22 cellular contexts compared by ENCODE assay signal in the genomic region with DNA sequence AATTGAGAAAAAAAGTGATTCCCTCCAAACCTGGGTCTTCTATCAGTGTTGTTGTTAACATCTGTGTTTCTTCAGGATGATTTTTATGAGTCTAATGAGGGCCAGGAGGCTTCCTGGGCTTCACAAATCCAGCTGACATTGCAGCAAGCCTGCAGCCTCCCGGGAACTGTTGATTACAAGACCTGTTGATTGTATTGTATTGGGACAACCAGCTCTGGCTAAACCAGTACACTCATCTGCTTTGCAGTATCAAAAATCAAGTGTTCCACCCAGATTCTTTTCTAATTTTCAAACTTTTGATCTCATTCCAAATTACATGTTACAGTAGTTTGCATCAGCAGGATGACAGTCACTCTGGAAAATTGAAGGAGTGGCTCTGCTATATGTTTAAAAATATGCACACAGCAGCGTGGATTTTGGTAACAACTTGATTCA. TPM values are rescaled to one million over a fixed set of nuclear protein-coding genes. Genes with fewer than 3 reads are reported as not detected.
DNase-seq lines count a peak whose midpoint lies in the region; ATAC-seq, FAIRE-seq and TF ChIP-seq lines count a peak whose summit lies in the region.
"Had no signal": no experiment of that assay in that cellular context is flagged by ENCODE, and none has a peak within 500 bp of the region (broad histone marks: within the 10 kb centered on the region; RNA-seq: fewer than 3 reads in every experiment).

No MANE protein-coding gene starts in this region.

- H3K27me3 Mint-ChIP-seq in astrocyte (ENCODE audit: low read depth, unreplicated experiment), result no peaks in the 10 kb centered on the region

- H3K4me2 ChIP-seq in astrocyte (ENCODE audit: low read length) (no peak overlapping the region), keratinocyte (ENCODE audit: control insufficient read depth, extremely low read depth, insufficient read depth, low read depth, low read length) (peak overlapping the region; percentile 33)

- H3K4me1 ChIP-seq in A673 (ENCODE audit: insufficient read depth, low read length, poor library complexity, severe bottlenecking) (peaks cover 11% of the 10 kb centered on the region), astrocyte (ENCODE audit: insufficient read depth, low read length) (no peaks in the 10 kb centered on the region), keratinocyte (ENCODE audit: control insufficient read depth, extremely low read depth, insufficient read depth, low read length) (peaks cover 10% of the 10 kb centered on the region)
- H3K4me1 ChIP-seq: esophagus squamous epithelium had no signal

- H3K27ac ChIP-seq in A673 (ENCODE audit: low read depth, low read length, poor library complexity, severe bottlenecking) (peak overlapping the region; percentile 11), astrocyte (ENCODE audit: low read depth, low read length) (no peak overlapping the region), keratinocyte (ENCODE audit: control insufficient read depth, insufficient read depth, low read length) (peak overlapping the region; percentile 24)
- H3K27ac ChIP-seq: esophagus squamous epithelium had no signal

- H3K9ac ChIP-seq in astrocyte (ENCODE audit: low read length) (no peak overlapping the region), keratinocyte (ENCODE audit: control insufficient read depth, extremely low read depth, insufficient read depth, low read length) (no peak overlapping the region)

- no peak for DNase-seq in A673 (ENCODE audit: low spot score)
- peak; percentile 72 for DNase-seq in HS-5 (ENCODE audit: low read depth)
- no peak for DNase-seq in astrocyte (ENCODE audit: low read depth)
- no peak for DNase-seq in keratinocyte (ENCODE audit: low read depth, low spot score)
- DNase-seq in stimulated activated CD8-positive, alpha-beta memory T cell treated with anti-CD3 and anti-CD28 coated beads, Interleukin-4, amount 100 ng/mL, for 48 hours, result no peak
- DNase-seq: activated CD4-positive, alpha-beta T cell treated with anti-CD3 and anti-CD28 coated beads for 48 hours; DMS53; esophagus squamous epithelium; H7; hypothalamus; Kasumi-1; kidney; NCI-H1105 treated with DMSO at 0.1 percent for 48 hours; NCI-H69; stimulated activated CD4-positive, alpha-beta T cell treated with anti-CD3 and anti-CD28 coated beads, Interleukin-12 subunit alpha, Interleukin-12 subunit beta, amount 100 ng/mL, for 4 hours had no signal

- no TSS peak for BruUV-seq in A673 (replicated peaks; lab: Mats Ljungman, UMichigan)

- H3K4me1 Mint-ChIP-seq in astrocyte (ENCODE audit: low read depth, unreplicated experiment), result peaks cover 11% of the 10 kb centered on the region
- H3K4me1 Mint-ChIP-seq: CD14-positive monocyte, neural crest cell had no signal

- H3K36me3 ChIP-seq in A673 (ENCODE audit: insufficient read depth, low read length, poor library complexity, severe bottlenecking) (no peaks in the 10 kb centered on the region), astrocyte (ENCODE audit: insufficient read depth, low read length) (no peaks in the 10 kb centered on the region), keratinocyte (ENCODE audit: control insufficient read depth in 2 of 2, extremely low read depth in 1 of 2, insufficient read depth in 2 of 2, low read length in 2 of 2) (no peaks in the 10 kb centered on the region)
- H3K36me3 ChIP-seq: esophagus squamous epithelium had no signal

- H3K9me3 Mint-ChIP-seq in astrocyte (ENCODE audit: unreplicated experiment), result peaks cover 2% of the 10 kb centered on the region
- H3K9me3 Mint-ChIP-seq: activated T-helper 2 cell treated with anti-CD3 and anti-CD28 coated beads, Interferon-gamma antibody, Interleukin-2, Interleukin-4, amounts not matched to agents 10 μg/mL and 5 μg/mL and 100 μg/mL, durations not matched to agents 14 hours and 24 hours and 36 hours; CD14-positive monocyte; neural crest cell had no signal

- H3K79me2 ChIP-seq in astrocyte (ENCODE audit: insufficient read depth, low read length) (no peaks in the 10 kb centered on the region), keratinocyte (ENCODE audit: control insufficient read depth, insufficient read depth, low read length) (no peaks in the 10 kb centered on the region)

- no peak overlapping the region for H3K4me3 ChIP-seq in A673 (ENCODE audit: low read depth, low read length, poor library complexity, severe bottlenecking)
- H3K4me3 ChIP-seq in astrocyte (ENCODE audit: insufficient read depth, low read depth, low read length), result no peak overlapping the region
- H3K4me3 ChIP-seq in keratinocyte (ENCODE audit: control insufficient read depth in 2 of 3, extremely low read depth in 1 of 3, insufficient read depth in 2 of 3, low read depth in 1 of 3, low read length in 3 of 3), result no peak overlapping the region
- H3K4me3 ChIP-seq: esophagus squamous epithelium had no signal

- H3K9me1 ChIP-seq in keratinocyte (ENCODE audit: control insufficient read depth, extremely low read depth, insufficient read depth, low read length), result no peaks in the 10 kb centered on the region

- CTCF ChIA-PET in A673 (lab: Charles Lee), result no interaction called here

- H3K9me3 ChIP-seq in A673 (ENCODE audit: low read depth, low read length, poor library complexity, severe bottlenecking), result no peaks in the 10 kb centered on the region
- no peaks in the 10 kb centered on the region for H3K9me3 ChIP-seq in astrocyte (ENCODE audit: insufficient read depth, low read depth, low read length)
- H3K9me3 ChIP-seq in keratinocyte (ENCODE audit: control insufficient read depth, low read depth, low read length), result no peaks in the 10 kb centered on the region
- H3K9me3 ChIP-seq: esophagus squamous epithelium had no signal

- POLR2A ChIA-PET in A673 (lab: Charles Lee; ENCODE audit: low non-redundant PET), result interaction anchor here (0.7 kb wide), 1 partner anchor 112 kb away, joined by 3 read pairs; the partner anchor contains the start of gene ME3

- H3K4me3 Mint-ChIP-seq in astrocyte (ENCODE audit: unreplicated experiment), result no peak overlapping the region
- H3K4me3 Mint-ChIP-seq: CD14-positive monocyte, neural crest cell had no signal

- H3K27ac Mint-ChIP-seq in astrocyte (ENCODE audit: unreplicated experiment), result peak overlapping the region; percentile 35
- H3K27ac Mint-ChIP-seq: activated T-helper 2 cell treated with anti-CD3 and anti-CD28 coated beads, Interferon-gamma antibody, Interleukin-2, Interleukin-4, amounts not matched to agents 10 μg/mL and 5 μg/mL and 100 μg/mL, durations not matched to agents 14 hours and 24 hours and 36 hours; CD14-positive monocyte had no signal

- H4K20me1 ChIP-seq in astrocyte (ENCODE audit: insufficient read depth, low read length) (no peaks in the 10 kb centered on the region), keratinocyte (ENCODE audit: control insufficient read depth, extremely low read depth, insufficient read depth, low read length) (no peaks in the 10 kb centered on the region)

- TF ChIP-seq CTCF in A673 (conservative IDR thresholded peaks at IDR 0.05; ENCODE audit: low read depth, low read length) (no peak), astrocyte (IDR thresholded peaks at IDR 0.05; ENCODE audit: insufficient read depth, low read depth, low read length) (no peak), keratinocyte (optimal IDR thresholded peaks at IDR 0.05 in 1 of 3, IDR thresholded peaks at IDR 0.05 in 1 of 3, conservative IDR thresholded peaks at IDR 0.05 in 1 of 3; ENCODE audit: extremely low read depth in 1 of 3, insufficient read depth in 2 of 3, low read length in 3 of 3) (no peak)

- no peaks in the 10 kb centered on the region for H3K36me3 Mint-ChIP-seq in astrocyte (ENCODE audit: low read depth, unreplicated experiment)
- H3K36me3 Mint-ChIP-seq: CD14-positive monocyte had no signal

- FAIRE-seq in astrocyte (lab: Jason Lieb, UNC) (no peak), keratinocyte (lab: Jason Lieb, UNC) (no peak)
- FAIRE-seq: kidney, TTC549 had no signal

- intact Hi-C loops in A673 (cut with micrococcal nuclease; ENCODE audit: unreplicated experiment), result no loop called here

- ATAC-seq in GM18870 (IDR thresholded peaks at IDR 0.05; ENCODE audit: unreplicated experiment) (no peak), GM19395 (IDR thresholded peaks at IDR 0.05; ENCODE audit: unreplicated experiment) (no peak), HG02588 (IDR thresholded peaks at IDR 0.05; ENCODE audit: unreplicated experiment) (no peak)

- H2AFZ ChIP-seq in astrocyte (ENCODE audit: low read depth, low read length) (no peak overlapping the region), keratinocyte (ENCODE audit: control insufficient read depth, low read length) (no peak overlapping the region)

- H3K27me3 ChIP-seq in A673 (replicated peaks; ENCODE audit: insufficient read depth, low read depth, low read length, poor library complexity), result no peaks in the 10 kb centered on the region
- no peaks in the 10 kb centered on the region for H3K27me3 ChIP-seq in astrocyte (ENCODE audit: insufficient read depth, low read length)
- H3K27me3 ChIP-seq in keratinocyte (ENCODE audit: control insufficient read depth, extremely low read depth, insufficient read depth, low read length), result no peaks in the 10 kb centered on the region
- H3K27me3 ChIP-seq: esophagus squamous epithelium had no signal

- dilution Hi-C loops in keratinocyte (cut with MboI; ENCODE audit: extremely low pct_ligation_motif_present, low sequenced_read_pairs), result no loop called here

RNA-seq across cellular contexts. Expression of gene PRSS23, which starts 16.1 kb away (rescaled TPM):
- total RNA-seq in A673 (2021) (9.4 and 12.1 TPM in 2 replicates), astrocyte (680 and 717 TPM in 2 replicates)
- 126 to 168 TPM (median 143 TPM) in 3 replicates for polyA plus RNA-seq in keratinocyte
- polyA plus RNA-seq in keratinocyte (2011; ENCODE audit: low read depth), result 61.9 TPM
- polyA plus RNA-seq in keratinocyte (2011; cell fraction: cytosol; rRNA removed), result 77.7 and 94.8 TPM in 2 replicates
- 145 and 184 TPM in 2 replicates for polyA plus RNA-seq in keratinocyte (2011; cell fraction: nucleus; rRNA removed)
- 112 and 148 TPM in 2 replicates for polyA plus RNA-seq in keratinocyte (2012; ENCODE audit: low replicate concordance)
- polyA minus RNA-seq in keratinocyte, result 143 to 157 TPM (median 154 TPM) in 3 replicates
- polyA minus RNA-seq in keratinocyte (2011; cell fraction: cytosol; rRNA and poly(A)+ RNA removed), result 114 TPM
- 89.4 and 205 TPM in 2 replicates for polyA minus RNA-seq in keratinocyte (2011; cell fraction: nucleus; rRNA and poly(A)+ RNA removed)

Comparison
In these comparisons a context has a peak if more than half of its experiments do, and no peak if none do; other contexts are left out.
1. RNA of gene PRSS23, which starts 16.1 kb away (total RNA-seq): 680 to 717 TPM in astrocyte; 9.4 to 12.1 TPM in A673; every median in the first group is over 10 times any median in the second.